Comparison of ENCODE assay signal across 8 cellular contexts in the genomic region with DNA sequence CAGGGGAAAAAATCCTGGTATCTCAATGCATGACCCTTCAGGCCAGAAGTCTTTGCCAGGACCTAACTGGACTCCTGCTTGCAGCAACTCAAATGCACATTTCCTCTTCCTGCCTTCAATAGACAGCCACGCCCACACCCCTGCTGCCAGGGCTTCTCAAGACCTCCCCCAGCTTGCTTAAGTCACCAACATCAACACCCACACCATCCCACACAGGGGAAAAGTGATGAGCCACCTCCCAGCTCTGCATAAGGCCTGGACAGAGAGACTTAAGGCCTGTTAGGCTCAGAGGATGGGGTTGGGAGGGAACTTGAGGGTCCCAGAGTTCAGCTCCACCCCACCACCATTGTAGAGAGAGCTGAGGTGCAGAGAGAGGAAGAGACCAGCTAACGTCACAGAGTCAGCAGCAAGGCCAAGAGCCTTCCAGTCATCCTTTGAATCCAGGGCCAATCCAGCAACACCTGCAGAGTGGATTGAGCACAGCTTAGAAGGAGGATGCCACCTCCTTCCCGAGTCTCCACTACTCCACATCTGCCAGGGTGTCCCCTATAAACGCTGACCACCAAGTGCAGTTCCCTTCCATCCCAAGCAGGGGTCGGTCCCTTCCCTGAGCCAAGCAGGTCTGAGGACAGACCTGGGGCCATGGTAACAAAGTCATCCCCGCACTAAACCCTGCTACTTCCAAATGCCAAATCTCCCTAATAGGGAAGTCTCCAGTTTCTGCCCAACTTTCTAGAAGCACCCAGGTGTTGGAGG. TPM values are rescaled to one million over a fixed set of nuclear protein-coding genes. Genes with fewer than 3 reads are reported as not detected.
A peak's percentile ranks its signal among the peaks of the same experiment; 100 is the strongest.
DNase-seq lines count a peak whose midpoint lies in the region; ATAC-seq and TF ChIP-seq lines count a peak whose summit lies in the region.

No MANE protein-coding gene starts in this region.

- ATAC-seq in GM19372 (IDR thresholded peaks at IDR 0.05; ENCODE audit: low read depth, unreplicated experiment) = peak; percentile 46
- no peak for ATAC-seq in GM21825 (IDR thresholded peaks at IDR 0.05; ENCODE audit: unreplicated experiment)
- ATAC-seq in GM21619 (IDR thresholded peaks at IDR 0.05; ENCODE audit: unreplicated experiment) = no peak

- H3K9me3 Mint-ChIP-seq in activated T-helper 1 cell treated with anti-CD3 and anti-CD28 coated beads, Interleukin-12 subunit alpha, Interleukin-12 subunit beta, Interleukin-2, Interleukin-4 antibody, amounts not matched to agents 30 ng/mL and 10 ng/mL and 1 ng/mL, durations not matched to agents 14 hours and 24 hours and 36 hours = no peaks in the 10 kb centered on the region

- peaks cover 18% of the 10 kb centered on the region for H3K36me3 Mint-ChIP-seq in activated T-helper 1 cell treated with anti-CD3 and anti-CD28 coated beads, Interleukin-12 subunit alpha, Interleukin-12 subunit beta, Interleukin-2, Interleukin-4 antibody, amounts not matched to agents 30 ng/mL and 10 ng/mL and 1 ng/mL, durations not matched to agents 14 hours and 24 hours and 36 hours (ENCODE audit: low read depth)

- H3K4me1 ChIP-seq in OCI-LY3 (ENCODE audit: low read length) = peaks cover 74% of the 10 kb centered on the region

- H3K27me3 Mint-ChIP-seq in activated T-helper 1 cell treated with anti-CD3 and anti-CD28 coated beads, Interleukin-12 subunit alpha, Interleukin-12 subunit beta, Interleukin-2, Interleukin-4 antibody, amounts not matched to agents 30 ng/mL and 10 ng/mL and 1 ng/mL, durations not matched to agents 14 hours and 24 hours and 36 hours (ENCODE audit: insufficient read depth) = peaks cover 4% of the 10 kb centered on the region

- peak overlapping the region; percentile 96 for H3K4me2 ChIP-seq in OCI-LY3 (ENCODE audit: low read length)

- H3K4me1 Mint-ChIP-seq in activated T-helper 1 cell treated with anti-CD3 and anti-CD28 coated beads, Interleukin-12 subunit alpha, Interleukin-12 subunit beta, Interleukin-2, Interleukin-4 antibody, amounts not matched to agents 30 ng/mL and 10 ng/mL and 1 ng/mL, durations not matched to agents 14 hours and 24 hours and 36 hours (ENCODE audit: low read depth) = peaks cover 35% of the 10 kb centered on the region

- intact Hi-C loops in activated T-helper 1 cell treated with anti-CD3 and anti-CD28 coated beads, Interleukin-12 subunit alpha, Interleukin-12 subunit beta, Interleukin-2, Interleukin-4 antibody, amounts not matched to agents 30 ng/mL and 10 ng/mL and 1 ng/mL, durations not matched to agents 14 hours and 24 hours and 36 hours (cut with micrococcal nuclease) = no loop called here

- DNase-seq in activated T-helper 1 cell treated with anti-CD3 and anti-CD28 coated beads, Interleukin-12 subunit alpha, Interleukin-12 subunit beta, Interleukin-2, Interleukin-4 antibody, amounts not matched to agents 30 ng/mL and 10 ng/mL and 1 ng/mL, durations not matched to agents 14 hours and 24 hours and 36 hours (ENCODE audit: low spot score) = peak; percentile 64
- peak; percentile 29 for DNase-seq in glomerular endothelial cell (ENCODE audit: extremely low read depth, low read depth, low spot score)
- DNase-seq in smooth muscle cell of the brain vasculature (ENCODE audit: low read depth, low spot score) = peak; percentile 50
- DNase-seq in NCI-H187 treated with DMSO at 0.1 percent for 48 hours (lab: John Stamatoyannopoulos, UW) = no peak

- H4K20me1 ChIP-seq in OCI-LY3 (ENCODE audit: insufficient read depth, low read length) = peaks cover 56% of the 10 kb centered on the region

- H3K9me3 ChIP-seq in OCI-LY3 (ENCODE audit: insufficient read depth, low read length) = no peaks in the 10 kb centered on the region

- H3K36me3 ChIP-seq in OCI-LY3 (replicated peaks; ENCODE audit: low read depth, low read length) = peaks cover 53% of the 10 kb centered on the region

- TF ChIP-seq CTCF in OCI-LY3 (IDR thresholded peaks at IDR 0.05; ENCODE audit: low read depth, low read length) = no peak

- H3K4me3 ChIP-seq in OCI-LY3 (ENCODE audit: low read length) = peak overlapping the region; percentile 76

- no peak overlapping the region for H2AFZ ChIP-seq in OCI-LY3 (ENCODE audit: low read depth, low read length)

- H3K4me3 Mint-ChIP-seq in activated T-helper 1 cell treated with anti-CD3 and anti-CD28 coated beads, Interleukin-12 subunit alpha, Interleukin-12 subunit beta, Interleukin-2, Interleukin-4 antibody, amounts not matched to agents 30 ng/mL and 10 ng/mL and 1 ng/mL, durations not matched to agents 14 hours and 24 hours and 36 hours = peak overlapping the region; percentile 50

- peak overlapping the region; percentile 74 for H3K27ac Mint-ChIP-seq in activated T-helper 1 cell treated with anti-CD3 and anti-CD28 coated beads, Interleukin-12 subunit alpha, Interleukin-12 subunit beta, Interleukin-2, Interleukin-4 antibody, amounts not matched to agents 30 ng/mL and 10 ng/mL and 1 ng/mL, durations not matched to agents 14 hours and 24 hours and 36 hours

- H3K9ac ChIP-seq in OCI-LY3 (ENCODE audit: low read length) = peak overlapping the region; percentile 96

- no peaks in the 10 kb centered on the region for H3K27me3 ChIP-seq in OCI-LY3 (ENCODE audit: low read depth, low read length)

- H3K79me2 ChIP-seq in OCI-LY3 (ENCODE audit: low read length) = peaks cover 98% of the 10 kb centered on the region

- peak overlapping the region; percentile 94 for H3K27ac ChIP-seq in OCI-LY3 (ENCODE audit: low read length)

RNA-seq across cellular contexts. Expression of gene KDM2B, which starts 50.0 kb away (rescaled TPM):
- 58.1 and 60.1 TPM in 2 replicates for total RNA-seq in activated T-helper 1 cell treated with anti-CD3 and anti-CD28 coated beads, Interleukin-12 subunit alpha, Interleukin-12 subunit beta, Interleukin-2, Interleukin-4 antibody, amounts not matched to agents 30 ng/mL and 10 ng/mL and 1 ng/mL, durations not matched to agents 14 hours and 24 hours and 36 hours
- total RNA-seq in glomerular endothelial cell = 18.4 and 29.2 TPM in 2 replicates
